8 cellular contexts compared by ENCODE assay signal in genomic region chr17:7281953-7282751, GRCh38. TPM values are rescaled to one million over a fixed set of nuclear protein-coding genes. Genes with fewer than 3 reads are reported as not detected.
DNase-seq lines count a peak whose midpoint lies in the region; ATAC-seq, FAIRE-seq and TF ChIP-seq lines count a peak whose summit lies in the region.

No MANE protein-coding gene starts in this region.

- H3K9me3 ChIP-seq in HUES6 (ENCODE audit: control insufficient read depth, insufficient read depth, low read depth, low read length): no peaks in the 10 kb centered on the region
- no peaks in the 10 kb centered on the region for H3K9me3 ChIP-seq in iPS-18c (ENCODE audit: control insufficient read depth, insufficient read depth, low read length)
- no peaks in the 10 kb centered on the region for H3K9me3 ChIP-seq in stomach

- H3K27ac Mint-ChIP-seq in activated naive CD8-positive, alpha-beta T cell treated with anti-CD3 and anti-CD28 coated beads, Interleukin-2, amount 10 ng/mL, durations not matched to agents 7 days and 5 days: no peak overlapping the region

- H3K9me3 Mint-ChIP-seq in activated naive CD8-positive, alpha-beta T cell treated with anti-CD3 and anti-CD28 coated beads, Interleukin-2, amount 10 ng/mL, durations not matched to agents 7 days and 5 days: no peaks in the 10 kb centered on the region

- POLR2A ChIA-PET in activated naive CD8-positive, alpha-beta T cell treated with anti-CD3 and anti-CD28 coated beads, Interleukin-2, amount 10 ng/mL, durations not matched to agents 7 days and 5 days (lab: Charles Lee): interaction anchor here (1.0 to 2.7 kb wide), 8 partner anchors 10 to 406 kb away, joined by 3 to 7 read pairs (median 4); partner anchors contain the start of genes ACADVL, ACAP1, DLG4 and POLR2A

- peak overlapping the region; percentile 80 for H3K4me3 Mint-ChIP-seq in activated naive CD8-positive, alpha-beta T cell treated with anti-CD3 and anti-CD28 coated beads, Interleukin-2, amount 10 ng/mL, durations not matched to agents 7 days and 5 days

- no peak for DNase-seq in activated naive CD8-positive, alpha-beta T cell treated with anti-CD3 and anti-CD28 coated beads, Interleukin-2, amount 10 ng/mL, durations not matched to agents 7 days and 5 days
- DNase-seq in stomach: no peak
- no peak for DNase-seq in DMS 273 treated with DMSO at 0.1 percent for 48 hours (lab: John Stamatoyannopoulos, UW)
- DNase-seq in HTR-8/SVneo (ENCODE audit: insufficient read length, low spot score): no peak
- DNase-seq in DMS114 treated with DMSO at 0.1 percent for 48 hours (lab: John Stamatoyannopoulos, UW; ENCODE audit: unreplicated experiment): no peak

- peak overlapping the region; percentile 77 for H3K4me3 ChIP-seq in HUES6 (ENCODE audit: low read depth, low read length)
- peak overlapping the region; percentile 81 for H3K4me3 ChIP-seq in iPS-18c (ENCODE audit: insufficient read depth, low read depth, low read length)
- H3K4me3 ChIP-seq in stomach: peak overlapping the region; percentile 43 to 60 (median 54)

- peaks cover 27% of the 10 kb centered on the region for H3K27me3 Mint-ChIP-seq in activated naive CD8-positive, alpha-beta T cell treated with anti-CD3 and anti-CD28 coated beads, Interleukin-2, amount 10 ng/mL, durations not matched to agents 7 days and 5 days

- peaks cover 14% of the 10 kb centered on the region for H3K4me1 Mint-ChIP-seq in activated naive CD8-positive, alpha-beta T cell treated with anti-CD3 and anti-CD28 coated beads, Interleukin-2, amount 10 ng/mL, durations not matched to agents 7 days and 5 days

- ATAC-seq in activated naive CD8-positive, alpha-beta T cell treated with anti-CD3 and anti-CD28 coated beads, Interleukin-2, amount 10 ng/mL, durations not matched to agents 7 days and 5 days (ENCODE audit: low read depth): no peak
- no peak for ATAC-seq in HG02623 (IDR thresholded peaks at IDR 0.05; ENCODE audit: unreplicated experiment)

- 3 to 12% (median 5%) methylated on average over 31 to 43 of the region's 43 CpGs for WGBS in stomach, 5 donors

- H3K27ac ChIP-seq in HUES6 (ENCODE audit: low read depth, low read length) (no peak overlapping the region), stomach (peak overlapping the region; percentile 40 to 92 (median 83))

- TF ChIP-seq CTCF in stomach (IDR thresholded peaks at IDR 0.05): no peak

- peak overlapping the region; percentile 73 for H3K9ac ChIP-seq in HUES6 (ENCODE audit: low read length)

- no peak for FAIRE-seq in HTR-8/SVneo (lab: Jason Lieb, UNC)

- TF ChIP-seq EP300 in stomach (IDR thresholded peaks at IDR 0.05): no peak

- peaks cover 9% of the 10 kb centered on the region for H3K27me3 ChIP-seq in HUES6 (ENCODE audit: control insufficient read depth, insufficient read depth, low read length)
- H3K27me3 ChIP-seq in stomach: peaks cover 0 to 39% (median 16%) of the 10 kb centered on the region in 3 donors

- intact Hi-C loops in stomach (cut with DNase I; ENCODE audit: low total_unique reads): no loop called here

- no peak for TF ChIP-seq POLR2A in stomach (IDR thresholded peaks at IDR 0.05)

- no peaks in the 10 kb centered on the region for H3K36me3 Mint-ChIP-seq in activated naive CD8-positive, alpha-beta T cell treated with anti-CD3 and anti-CD28 coated beads, Interleukin-2, amount 10 ng/mL, durations not matched to agents 7 days and 5 days

- H3K36me3 ChIP-seq in HUES6 (ENCODE audit: control insufficient read depth, insufficient read depth, low read length): peaks cover 27% of the 10 kb centered on the region
- peaks cover 0 to 21% (median 4%) of the 10 kb centered on the region in 4 donors for H3K36me3 ChIP-seq in stomach

- H3K4me1 ChIP-seq in HUES6 (ENCODE audit: control insufficient read depth, insufficient read depth, low read length) (peaks cover 11% of the 10 kb centered on the region), stomach (peaks cover 20 to 43% (median 35%) of the 10 kb centered on the region in 4 donors)

RNA-seq across cellular contexts. Expression of gene SLC2A4, which starts 0.6 kb away (rescaled TPM):
- not detected for total RNA-seq in activated naive CD8-positive, alpha-beta T cell treated with anti-CD3 and anti-CD28 coated beads, Interleukin-2, amount 10 ng/mL, durations not matched to agents 7 days and 5 days
- 10 to 100 TPM in 2 of 5 donors, 1 to 10 TPM in 3; 3.5 to 26.6 (median 7.0) TPM for total RNA-seq in stomach
- polyA plus RNA-seq in stomach: 10 to 100 TPM in 1 of 3 donors, 1 to 10 TPM in 1, under 1 TPM in 1; 0.92 to 15.9 (median 1.4) TPM

RNA-seq across cellular contexts. Expression of gene YBX2, which starts 12.3 kb away (rescaled TPM):
- total RNA-seq in activated naive CD8-positive, alpha-beta T cell treated with anti-CD3 and anti-CD28 coated beads, Interleukin-2, amount 10 ng/mL, durations not matched to agents 7 days and 5 days: 1 to 10 TPM in 1 of 2 experiments, under 1 TPM in 1; 0.37 to 1.2 TPM
- 10 to 100 TPM in 1 of 5 donors, 1 to 10 TPM in 1, under 1 TPM in 2, not detected in 1; 0.43 to 72.4 (median 1.1) TPM for total RNA-seq in stomach
- 1 to 10 TPM; 1.2 to 6.5 (median 1.8) TPM for polyA plus RNA-seq in stomach

RNA-seq across cellular contexts. Expression of gene CLDN7, which starts 19.9 kb away (rescaled TPM):
- 1 to 10 TPM; 1.7 to 2.6 TPM for total RNA-seq in activated naive CD8-positive, alpha-beta T cell treated with anti-CD3 and anti-CD28 coated beads, Interleukin-2, amount 10 ng/mL, durations not matched to agents 7 days and 5 days
- total RNA-seq in stomach: 100 to 1,000 TPM in 1 of 5 donors, 10 to 100 TPM in 2, 1 to 10 TPM in 2; 1.8 to 829 (median 17.4) TPM
- 100 to 1,000 TPM in 1 of 3 donors, 1 to 10 TPM in 2; 3.1 to 114 (median 9.9) TPM for polyA plus RNA-seq in stomach

RNA-seq across cellular contexts. Expression of gene EIF5A, which starts 25.3 kb away (rescaled TPM):
- 100 to 1,000 TPM; 420 to 451 TPM for total RNA-seq in activated naive CD8-positive, alpha-beta T cell treated with anti-CD3 and anti-CD28 coated beads, Interleukin-2, amount 10 ng/mL, durations not matched to agents 7 days and 5 days
- 100 to 1,000 TPM in 4 of 5 donors, 10 to 100 TPM in 1; 86.9 to 189 (median 137) TPM for total RNA-seq in stomach
- polyA plus RNA-seq in stomach: 100 to 1,000 TPM; 341 to 438 (median 394) TPM

RNA-seq across cellular contexts. Expression of gene ELP5, which starts 30.1 kb away (rescaled TPM):
- 10 to 100 TPM; 49.5 to 52.0 TPM for total RNA-seq in activated naive CD8-positive, alpha-beta T cell treated with anti-CD3 and anti-CD28 coated beads, Interleukin-2, amount 10 ng/mL, durations not matched to agents 7 days and 5 days
- total RNA-seq in stomach: 10 to 100 TPM in 3 of 5 donors, 1 to 10 TPM in 1, not detected in 1; 8.4 to 19.5 (median 13.6) TPM
- polyA plus RNA-seq in stomach: 10 to 100 TPM; 24.4 to 45.2 (median 28.5) TPM

Comparison
In these comparisons a context has a peak if more than half of its experiments do, and no peak if none do; other contexts are left out.
1. RNA of gene SLC2A4, which starts 0.6 kb away (total RNA-seq): 3.5 to 26.6 TPM in stomach; not detected in activated naive CD8-positive, alpha-beta T cell treated with anti-CD3 and anti-CD28 coated beads, Interleukin-2, amount 10 ng/mL, durations not matched to agents 7 days and 5 days; every median in the first group is over 4 times any median in the second.
2. Peak in every context shown above with its lines, with median percentiles within 50 percentile points of each other: H3K4me3 ChIP-seq.